Comparison of ENCODE assay signal across 11 cellular contexts in genomic region chr13:46603165-46603603, GRCh38. TPM values are rescaled to one million over a fixed set of nuclear protein-coding genes. Genes with fewer than 3 reads are reported as not detected.
DNase-seq lines count a peak whose midpoint lies in the region; ATAC-seq and TF ChIP-seq lines count a peak whose summit lies in the region.
"Had no signal": no experiment of that assay in that cellular context is flagged by ENCODE, and none has a peak within 500 bp of the region (broad histone marks: within the 10 kb centered on the region; RNA-seq: fewer than 3 reads in every experiment).

No MANE protein-coding gene starts in this region.

- intact Hi-C loops in activated CD4-positive, alpha-beta T cell treated with anti-CD3 and anti-CD28 coated beads for 36 hours (cut with DNase I, micrococcal nuclease), result loop anchor here in 1 of 2 experiments (5.0 kb wide), 1 partner anchor 64 kb away; no protein-coding TSS in a partner anchor
- intact Hi-C loops in CD4-positive, alpha-beta memory T cell (cut with micrococcal nuclease), result no loop called here

- TF ChIP-seq CTCF in nephron (IDR thresholded peaks at IDR 0.05; ENCODE audit: unreplicated experiment in 3 of 3), result no peak

- no peak overlapping the region for H3K27ac ChIP-seq in CD4-positive, alpha-beta memory T cell (ENCODE audit: low read depth, low read length)

- H3K9me3 ChIP-seq in CD4-positive, alpha-beta memory T cell (ENCODE audit: control insufficient read depth in 1 of 2, low read length in 2 of 2), result no peaks in the 10 kb centered on the region

- peaks cover 5% of the 10 kb centered on the region for H3K36me3 Mint-ChIP-seq in nephron (ENCODE audit: low read depth)
- peaks cover 4% of the 10 kb centered on the region for H3K36me3 Mint-ChIP-seq in activated CD4-positive, alpha-beta T cell treated with anti-CD3 and anti-CD28 coated beads for 36 hours (ENCODE audit: low read depth)
- H3K36me3 Mint-ChIP-seq in CD4-positive, alpha-beta memory T cell, result no peaks in the 10 kb centered on the region

- no peak overlapping the region for H3K4me3 Mint-ChIP-seq in nephron
- H3K4me3 Mint-ChIP-seq in activated CD4-positive, alpha-beta T cell treated with anti-CD3 and anti-CD28 coated beads for 36 hours, result no peak overlapping the region
- no peak overlapping the region for H3K4me3 Mint-ChIP-seq in CD4-positive, alpha-beta memory T cell

- peaks cover 61% of the 10 kb centered on the region for H3K4me1 ChIP-seq in CD4-positive, alpha-beta memory T cell (ENCODE audit: insufficient read depth, low read length)

- H3K9me3 Mint-ChIP-seq in nephron, result no peaks in the 10 kb centered on the region
- H3K9me3 Mint-ChIP-seq in activated CD4-positive, alpha-beta T cell treated with anti-CD3 and anti-CD28 coated beads for 36 hours (ENCODE audit: low read depth), result peaks cover 1% of the 10 kb centered on the region
- H3K9me3 Mint-ChIP-seq in CD4-positive, alpha-beta memory T cell, result peaks cover 0 to 4% (median 0%) of the 10 kb centered on the region in 8 donors

- H3K27me3 Mint-ChIP-seq in nephron (ENCODE audit: low read depth), result no peaks in the 10 kb centered on the region
- no peaks in the 10 kb centered on the region for H3K27me3 Mint-ChIP-seq in activated CD4-positive, alpha-beta T cell treated with anti-CD3 and anti-CD28 coated beads for 36 hours
- H3K27me3 Mint-ChIP-seq in CD4-positive, alpha-beta memory T cell, result no peaks in the 10 kb centered on the region

- H3K27me3 ChIP-seq in CD4-positive, alpha-beta memory T cell (ENCODE audit: insufficient read depth, low read length), result no peaks in the 10 kb centered on the region

- H3K36me3 ChIP-seq in CD4-positive, alpha-beta memory T cell (ENCODE audit: insufficient read depth, low read length), result no peaks in the 10 kb centered on the region

- no peak overlapping the region for H3K4me3 ChIP-seq in CD4-positive, alpha-beta memory T cell (ENCODE audit: low read length in 2 of 2)

- peaks cover 70% of the 10 kb centered on the region for H3K4me1 Mint-ChIP-seq in nephron
- peaks cover 74% of the 10 kb centered on the region for H3K4me1 Mint-ChIP-seq in activated CD4-positive, alpha-beta T cell treated with anti-CD3 and anti-CD28 coated beads for 36 hours
- H3K4me1 Mint-ChIP-seq in CD4-positive, alpha-beta memory T cell, result peaks cover 53 to 87% (median 76%) of the 10 kb centered on the region in 4 donors

- DNase-seq in ELR (ENCODE audit: low read depth) (peak; percentile 25), Kasumi-1 (lab: John Stamatoyannopoulos, UW) (peak; percentile 30 to 57), dermis blood vessel endothelial cell (peak; percentile 46), NCI-H1417 (lab: John Stamatoyannopoulos, UW) (no peak)
- DNase-seq in activated CD4-positive, alpha-beta T cell treated with anti-CD3 and anti-CD28 coated beads for 36 hours, result no peak
- DNase-seq in CD4-positive, alpha-beta memory T cell, result no peak
- DNase-seq: effector memory CD4-positive, alpha-beta T cell; occipital lobe; stimulated activated naive CD4-positive, alpha-beta T cell had no signal

- CTCF ChIA-PET in activated CD4-positive, alpha-beta T cell treated with anti-CD3 and anti-CD28 coated beads for 36 hours (lab: Charles Lee), result interaction anchor here (1.5 kb wide), 1 partner anchor 10 kb away, joined by 4 read pairs; no protein-coding TSS in a partner anchor
- CTCF ChIA-PET in CD4-positive, alpha-beta memory T cell (lab: Charles Lee; ENCODE audit: partially characterized antibody), result interaction anchor here (1.0 to 1.7 kb wide), 3 partner anchors 12 to 51 kb away, joined by 3 to 5 read pairs (median 3); no protein-coding TSS in a partner anchor

- H3K27ac Mint-ChIP-seq in nephron, result peak overlapping the region; percentile 16 to 60 (median 34)
- no peak overlapping the region for H3K27ac Mint-ChIP-seq in activated CD4-positive, alpha-beta T cell treated with anti-CD3 and anti-CD28 coated beads for 36 hours
- H3K27ac Mint-ChIP-seq in CD4-positive, alpha-beta memory T cell, result peak overlapping the region in 2 of 7 donors; percentile 4 to 82

- POLR2A ChIA-PET in activated CD4-positive, alpha-beta T cell treated with anti-CD3 and anti-CD28 coated beads for 36 hours (lab: Charles Lee), result interaction anchor here (0.6 kb wide), 2 partner anchors 18 to 65 kb away, joined by 3 read pairs; no protein-coding TSS in a partner anchor
- POLR2A ChIA-PET in CD4-positive, alpha-beta memory T cell (lab: Charles Lee; ENCODE audit: partially characterized antibody), result no interaction called here

- no peak for ATAC-seq in GM18907 (IDR thresholded peaks at IDR 0.05; ENCODE audit: unreplicated experiment)
- no peak for ATAC-seq in activated CD4-positive, alpha-beta T cell treated with anti-CD3 and anti-CD28 coated beads for 36 hours

RNA-seq across cellular contexts. Expression of gene LRCH1, which starts 50.2 kb away (rescaled TPM):
- 21.8 and 25.7 TPM in 2 replicates for total RNA-seq in dermis blood vessel endothelial cell
- total RNA-seq in activated CD4-positive, alpha-beta T cell treated with anti-CD3 and anti-CD28 coated beads for 36 hours, result 10 to 100 TPM; 14.8 to 16.4 TPM
- 10 to 100 TPM; 18.0 to 19.1 TPM for total RNA-seq in CD4-positive, alpha-beta memory T cell
- 1 to 10 TPM; 1.2 to 6.2 TPM for polyA plus RNA-seq in CD4-positive, alpha-beta memory T cell

Comparison
In these comparisons a context has a peak if more than half of its experiments do, and no peak if none do; other contexts are left out.
1. DNase-seq: peak in ELR (single experiment), Kasumi-1 (2 of 2) and dermis blood vessel endothelial cell (single experiment); none in NCI-H1417 (0 of 3), activated CD4-positive, alpha-beta T cell treated with anti-CD3 and anti-CD28 coated beads for 36 hours (single experiment) and CD4-positive, alpha-beta memory T cell (0 of 5).